ENCODE assay signal across 1 cellular context in the genomic region with DNA sequence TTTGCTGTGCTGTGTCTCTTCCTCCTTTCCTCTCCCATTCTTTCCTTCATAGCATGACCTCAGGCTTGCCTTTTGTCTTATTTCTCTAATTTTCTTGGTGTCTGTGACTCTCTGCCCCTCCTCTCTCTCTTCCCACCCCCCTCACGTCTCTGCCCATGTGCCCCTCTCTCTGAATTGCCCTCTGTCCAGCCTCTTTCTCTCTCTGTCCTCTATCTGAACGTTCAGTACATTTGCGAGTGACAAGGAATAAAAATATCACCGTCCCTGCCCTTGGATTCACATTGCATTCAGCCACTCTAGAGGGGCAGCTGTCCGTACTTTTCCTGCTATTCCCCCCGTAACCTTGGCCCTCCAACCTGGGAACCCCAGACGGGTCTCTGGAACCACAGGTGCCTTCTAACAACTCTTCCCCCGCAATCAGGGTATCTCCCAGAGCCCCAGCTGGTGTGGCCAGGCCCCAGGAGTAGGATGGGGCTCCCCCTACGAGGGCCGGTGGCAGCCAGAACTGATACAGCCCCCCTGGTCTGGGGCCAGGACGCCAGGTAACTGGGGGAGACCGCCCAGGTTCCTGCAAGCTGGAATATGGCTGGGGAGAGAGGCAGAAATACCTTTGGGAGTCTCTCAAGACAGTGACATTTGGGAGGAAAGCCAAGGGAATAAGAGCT.
TF ChIP-seq lines count a peak whose summit lies in the region.

No MANE protein-coding gene starts in this region.

TF ChIP-seq in endothelial cell of umbilical vein, 7 proteins besides CTCF, POLR2A, EP300 and RAD21:
- TF ChIP-seq FOS (IDR thresholded peaks at IDR 0.05; ENCODE audit: borderline replicate concordance, insufficient read depth, low read length), result no peak
- no peak for TF ChIP-seq EZH2 (IDR thresholded peaks at IDR 0.05; ENCODE audit: borderline replicate concordance, low read depth, low read length, severe bottlenecking)
- no peak for TF ChIP-seq POLR2AphosphoS5 (IDR thresholded peaks at IDR 0.05; ENCODE audit: insufficient read depth, low read depth, low read length)
- no peak for TF ChIP-seq GATA2 (IDR thresholded peaks at IDR 0.05; ENCODE audit: insufficient read depth, insufficient read length, low read depth, low read length)
- TF ChIP-seq MAX (IDR thresholded peaks at IDR 0.05; ENCODE audit: insufficient read depth, insufficient read length), result no peak
- no peak for TF ChIP-seq MYC (IDR thresholded peaks at IDR 0.05; ENCODE audit: low read depth, low read length)
- no peak for TF ChIP-seq JUN (IDR thresholded peaks at IDR 0.05; ENCODE audit: borderline replicate concordance, insufficient read depth, insufficient read length, low read depth)
